In genomic region chr22:20127869-20128618, GRCh38 we compare ENCODE assay signal across 13 cellular contexts. TPM values are rescaled to one million over a fixed set of nuclear protein-coding genes. Genes with fewer than 3 reads are reported as not detected.
DNase-seq lines count a peak whose midpoint lies in the region; FAIRE-seq and TF ChIP-seq lines count a peak whose summit lies in the region.
"Had no signal": no experiment of that assay in that cellular context is flagged by ENCODE, and none has a peak within 500 bp of the region (broad histone marks: within the 10 kb centered on the region; RNA-seq: fewer than 3 reads in every experiment).

No MANE protein-coding gene starts in this region.

- no peak for FAIRE-seq in GM12892 (lab: Jason Lieb, UNC)
- FAIRE-seq in bronchial epithelial cell (lab: Jason Lieb, UNC), result peak; percentile 77

- H3K4me3 ChIP-seq in bronchial epithelial cell (ENCODE audit: low read depth, low read length) (no peak overlapping the region), ascending aorta (no peak overlapping the region)
- H3K4me3 ChIP-seq: PC-9, stomach had no signal

- TF ChIP-seq CTCF in 22Rv1 (IDR thresholded peaks at IDR 0.05), result no peak
- TF ChIP-seq CTCF in bronchial epithelial cell (IDR thresholded peaks at IDR 0.05; ENCODE audit: insufficient read depth, low read length, severe bottlenecking), result no peak
- no peak for TF ChIP-seq CTCF in ascending aorta (IDR thresholded peaks at IDR 0.05)
- no peak for TF ChIP-seq CTCF in GM10266 (IDR thresholded peaks at IDR 0.05; ENCODE audit: control insufficient read depth, insufficient read depth, low read depth, missing control alignments)

- H3K27me3 ChIP-seq in bronchial epithelial cell (ENCODE audit: control insufficient read depth, insufficient read depth, low read length) (no peaks in the 10 kb centered on the region), ascending aorta (no peaks in the 10 kb centered on the region)
- H3K27me3 ChIP-seq: stomach had no signal

- peak; percentile 50 for TF ChIP-seq POLR2A in GM12892 (IDR thresholded peaks at IDR 0.05; ENCODE audit: low read depth, low read length)

- peaks cover 8 to 9% of the 10 kb centered on the region in 2 donors for H3K4me1 ChIP-seq in ascending aorta

- H3K36me3 ChIP-seq in bronchial epithelial cell (ENCODE audit: control insufficient read depth, insufficient read depth, low read length), result peaks cover 23% of the 10 kb centered on the region
- peaks cover 32 to 37% of the 10 kb centered on the region in 2 donors for H3K36me3 ChIP-seq in ascending aorta

- intact Hi-C loops in ascending aorta (cut with DNase I), result no loop called here

- H3K27ac ChIP-seq in 22Rv1 (peak overlapping the region; percentile 74), ascending aorta (no peak overlapping the region)
- H3K27ac ChIP-seq: PC-9, stomach had no signal

- DNase-seq in GM12892 (ENCODE audit: insufficient read length) (no peak), bronchial epithelial cell (ENCODE audit: low read depth) (no peak), ascending aorta (ENCODE audit: low spot score in 2 of 2) (no peak), MV-4-11 (lab: John Stamatoyannopoulos, UW) (no peak), GM10266 (ENCODE audit: extremely low spot score) (no peak)
- DNase-seq: activated CD8-positive, alpha-beta memory T cell treated with anti-CD3 and anti-CD28 coated beads, Interleukin-2, amount 10 ng/mL, durations not matched to agents 7 days and 5 days; effector memory CD4-positive, alpha-beta T cell; MM.1S; NCI-H2029 treated with DMSO at 0.1 percent for 48 hours; NCI-H526 treated with DMSO at 0.1 percent for 48 hours; PC-9; stomach had no signal

- no peaks in the 10 kb centered on the region for H3K9me3 ChIP-seq in ascending aorta
- H3K9me3 ChIP-seq: stomach had no signal

RNA-seq across cellular contexts. Expression of gene ZDHHC8, which starts 3.6 kb away (rescaled TPM):
- 9.0 TPM for polyA plus RNA-seq in GM12892 (2012; ENCODE audit: missing spikeins)
- total RNA-seq in bronchial epithelial cell (4.1 and 6.6 TPM in 2 replicates), ascending aorta (35.5 TPM)

RNA-seq across cellular contexts. Expression of gene TRMT2A, which starts 11.0 kb away (rescaled TPM):
- polyA plus RNA-seq in GM12892 (2012; ENCODE audit: missing spikeins), result 33.0 TPM
- total RNA-seq in bronchial epithelial cell, result 37.9 and 40.7 TPM in 2 replicates
- total RNA-seq in ascending aorta, result 161 TPM

RNA-seq across cellular contexts. Expression of gene RANBP1, which starts 12.1 kb away (rescaled TPM):
- polyA plus RNA-seq in GM12892 (2012; ENCODE audit: missing spikeins), result 257 TPM
- 147 and 263 TPM in 2 replicates for total RNA-seq in bronchial epithelial cell
- total RNA-seq in ascending aorta, result 302 TPM

RNA-seq across cellular contexts. Expression of gene CCDC188, which starts 22.8 kb away (rescaled TPM):
- polyA plus RNA-seq in GM12892 (2012; ENCODE audit: missing spikeins), result not detected
- total RNA-seq in bronchial epithelial cell, result not detected in 2 replicates
- not detected for total RNA-seq in ascending aorta
- total RNA-seq: activated CD8-positive, alpha-beta memory T cell treated with anti-CD3 and anti-CD28 coated beads, Interleukin-2, amount 10 ng/mL, durations not matched to agents 7 days and 5 days; PC-9 had no signal

RNA-seq across cellular contexts. Expression of gene DGCR8, which starts 48.0 kb away (rescaled TPM):
- 19.9 TPM for polyA plus RNA-seq in GM12892 (2012; ENCODE audit: missing spikeins)
- total RNA-seq in bronchial epithelial cell (30.5 and 39.8 TPM in 2 replicates), ascending aorta (18.0 TPM)
